In the genomic region with DNA sequence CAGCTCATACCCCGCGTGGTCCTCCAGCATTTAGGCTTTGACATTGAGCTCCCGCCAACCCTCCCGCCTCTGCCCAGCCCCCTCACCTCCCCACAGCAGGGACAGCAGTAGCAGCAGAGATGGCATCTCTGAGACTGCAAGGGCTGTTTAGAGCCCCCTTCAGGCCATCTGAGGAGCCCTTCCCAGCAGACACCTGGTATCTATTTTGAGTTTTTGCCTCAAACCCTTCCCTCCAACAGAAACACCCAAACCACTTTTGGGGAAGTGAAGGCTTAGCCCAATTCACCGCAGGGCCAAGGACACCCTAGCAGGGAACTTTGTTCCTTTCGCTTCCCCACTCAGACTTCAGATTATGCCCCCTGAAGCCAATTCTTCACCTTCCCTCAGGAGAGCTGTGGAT, we compare ENCODE assay signal across 21 cellular contexts. TPM values are rescaled to one million over a fixed set of nuclear protein-coding genes. Genes with fewer than 3 reads are reported as not detected.
DNase-seq lines count a peak whose midpoint lies in the region; ATAC-seq and TF ChIP-seq lines count a peak whose summit lies in the region.
"Had no signal": no experiment of that assay in that cellular context is flagged by ENCODE, and none has a peak within 500 bp of the region (broad histone marks: within the 10 kb centered on the region; RNA-seq: fewer than 3 reads in every experiment).

No MANE protein-coding gene starts in this region.

- WGBS in thyroid gland, 2 donors = 20 to 49% methylated on average over 4 to 5 of the region's 6 CpGs

- intact Hi-C loops in thyroid gland (cut with DNase I) = no loop called here

- H3K9ac ChIP-seq in OCI-LY3 (ENCODE audit: low read length) = peak overlapping the region; percentile 25; the same call in 1 of the 2 replicates

- H3K4me2 ChIP-seq in OCI-LY3 (ENCODE audit: low read length) = peak overlapping the region; percentile 77

- H3K27ac ChIP-seq in OCI-LY3 (ENCODE audit: low read length) = no peak overlapping the region
- no peak overlapping the region for H3K27ac ChIP-seq in thyroid gland
- H3K27ac ChIP-seq: vagina had no signal

- peak; percentile 81 for DNase-seq in GDM1 (lab: John Stamatoyannopoulos, UW)
- peak; percentile 60 for DNase-seq in iPS-NIHi7 (ENCODE audit: extremely low spot score)
- no peak for DNase-seq in globus pallidus (ENCODE audit: low spot score)
- DNase-seq in thyroid gland = no peak
- DNase-seq: activated CD4-positive, alpha-beta T cell treated with anti-CD3 and anti-CD28 coated beads, Interleukin-2, amount 10 ng/mL, durations not matched to agents 7 days and 5 days; anterior cingulate cortex; hypothalamus; left ventricle myocardium superior; NCI-H2171; stimulated activated naive CD4-positive, alpha-beta T cell treated with Interleukin-2 at 50 U/mL for 16 hours had no signal

- H3K9me3 ChIP-seq in OCI-LY3 (ENCODE audit: insufficient read depth, low read length) (no peaks in the 10 kb centered on the region), thyroid gland (no peaks in the 10 kb centered on the region)
- H3K9me3 ChIP-seq: vagina had no signal

- TF ChIP-seq CTCF in OCI-LY3 (IDR thresholded peaks at IDR 0.05; ENCODE audit: low read depth, low read length) (peak; percentile 80), thyroid gland (IDR thresholded peaks at IDR 0.05) (no peak)

- H3K4me3 ChIP-seq in OCI-LY3 (ENCODE audit: low read length) (peak overlapping the region; percentile 56), thyroid gland (replicated peaks in 1 of 3) (no peak overlapping the region)
- H3K4me3 ChIP-seq: vagina had no signal

- H2AFZ ChIP-seq in OCI-LY3 (ENCODE audit: low read depth, low read length) = peak overlapping the region; percentile 6; the same call in 1 of the 2 replicates

- no peaks in the 10 kb centered on the region for H3K36me3 ChIP-seq in OCI-LY3 (replicated peaks; ENCODE audit: low read depth, low read length)
- H3K36me3 ChIP-seq in thyroid gland = no peaks in the 10 kb centered on the region
- H3K36me3 ChIP-seq: vagina had no signal

- H4K20me1 ChIP-seq in OCI-LY3 (ENCODE audit: insufficient read depth, low read length) = no peaks in the 10 kb centered on the region

- peaks cover 45% of the 10 kb centered on the region for H3K27me3 ChIP-seq in OCI-LY3 (ENCODE audit: low read depth, low read length)
- H3K27me3 ChIP-seq in thyroid gland = no peaks in the 10 kb centered on the region
- H3K27me3 ChIP-seq: vagina had no signal

- H3K79me2 ChIP-seq in OCI-LY3 (ENCODE audit: low read length) = no peaks in the 10 kb centered on the region

- ATAC-seq in HG02870 (IDR thresholded peaks at IDR 0.05; ENCODE audit: unreplicated experiment) (peak; percentile 47), GM21723 (IDR thresholded peaks at IDR 0.05; ENCODE audit: unreplicated experiment) (no peak), HG02970 (IDR thresholded peaks at IDR 0.05; ENCODE audit: low FRiP score, unreplicated experiment) (no peak)
- ATAC-seq: activated T-helper 17 cell treated with anti-CD3 and anti-CD28 coated beads, Interleukin-2, amount 50 U/mL, for 72 hours; esophagus mucosa; left ventricle myocardium superior; sciatic nerve; T-cell had no signal

- TF ChIP-seq POLR2A in thyroid gland (IDR thresholded peaks at IDR 0.05) = no peak

- H3K4me1 ChIP-seq in OCI-LY3 (ENCODE audit: low read length) (peaks cover 24% of the 10 kb centered on the region), thyroid gland (no peaks in the 10 kb centered on the region)
- H3K4me1 ChIP-seq: vagina had no signal

RNA-seq across cellular contexts. Expression of a gene that starts 6.3 kb away (rescaled TPM):
- 10 to 100 TPM in 1 of 4 donors, 1 to 10 TPM in 3; 9.0 to 12.9 (median 9.4) TPM for total RNA-seq in thyroid gland

RNA-seq across cellular contexts. Expression of a gene that starts 33.3 kb away (rescaled TPM):
- not detected for total RNA-seq in thyroid gland
- total RNA-seq: activated T-helper 17 cell treated with anti-CD3 and anti-CD28 coated beads, Interleukin-2, amount 50 U/mL, for 72 hours; Daoy; neural crest cell had no signal

Comparison
In these comparisons a context has a peak if more than half of its experiments do, and no peak if none do; other contexts are left out.
1. DNase-seq: peak in GDM1 (single experiment) and iPS-NIHi7 (single experiment); none in globus pallidus (single experiment) and thyroid gland (0 of 2).